ENCODE assay signal across 16 cellular contexts in the genomic region with DNA sequence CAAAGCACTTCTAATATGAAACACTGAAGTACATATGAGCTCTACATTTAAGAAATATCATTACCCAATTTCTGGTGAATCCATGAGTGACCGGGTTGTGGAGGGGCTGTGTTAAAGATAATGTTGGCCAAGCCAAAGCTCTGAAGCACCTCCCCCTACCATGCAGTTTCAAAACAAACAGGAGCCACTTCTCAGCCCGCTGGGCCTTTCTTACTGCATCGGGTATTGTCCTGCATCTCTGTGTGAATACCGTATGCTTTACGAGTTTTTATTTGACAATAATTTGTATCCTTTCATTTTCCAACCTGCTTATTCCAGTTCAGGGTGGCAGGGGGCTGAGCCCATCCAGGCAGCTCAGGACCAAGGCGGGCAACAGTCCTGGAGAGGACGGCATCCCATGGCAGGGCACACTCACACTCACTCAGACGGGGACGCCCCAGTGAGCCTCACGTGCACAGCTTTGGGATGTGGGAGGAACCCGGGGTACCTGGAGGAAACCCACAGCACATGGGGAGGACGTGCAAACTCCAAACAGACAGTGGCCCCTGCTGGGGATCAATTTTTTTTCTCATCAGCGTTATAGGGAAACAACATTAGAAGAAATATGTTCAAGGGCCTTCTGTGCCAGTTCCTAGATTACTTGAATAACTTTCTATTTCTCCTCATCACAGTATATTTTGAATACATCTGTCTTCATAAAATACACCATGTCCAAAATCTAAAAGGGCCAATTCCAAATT.
"Had no signal": no experiment of that assay in that cellular context is flagged by ENCODE, and none has a peak within 500 bp of the region (broad histone marks: within the 10 kb centered on the region; RNA-seq: fewer than 3 reads in every experiment).

No MANE protein-coding gene starts in this region.

- ATAC-seq: gastroesophageal sphincter; left colon; stimulated activated naive B cell treated with anti-CD40 and anti-IgM and Interleukin-4, amounts not matched to agents 10 μg/mL and 1 μg/mL and 100 μg/mL, for 72 hours had no signal

- H3K27ac ChIP-seq: gastroesophageal sphincter, skin epidermis, thyroid gland had no signal

- DNase-seq: activated CD4-positive, alpha-beta T cell treated with anti-CD3 and anti-CD28 coated beads, Interleukin-2, amount 50 U/mL, for 1 hour; activated naive CD4-positive, alpha-beta T cell treated with anti-CD3 and anti-CD28 coated beads, Interleukin-2, amount 50 U/mL, for 16 hours; dermis blood vessel endothelial cell; erythroblast; left colon; midbrain; posterior cingulate gyrus; stimulated activated CD4-positive, alpha-beta T cell treated with anti-CD3 and anti-CD28 coated beads, Interleukin-15, amount 100 ng/mL, for 24 hours; stimulated activated CD4-positive, alpha-beta T cell treated with anti-CD3 and anti-CD28 coated beads, Interleukin-4, amount 100 ng/mL, for 1 hour; stimulated activated naive B cell treated with anti-CD40 and anti-IgM and Interleukin-4, amounts not matched to agents 10 μg/mL and 1 μg/mL and 100 μg/mL, for 72 hours; thyroid gland had no signal

- FAIRE-seq: astrocyte, islet of Langerhans, urothelium cell line had no signal
